9 cellular contexts compared by ENCODE assay signal in the genomic region with DNA sequence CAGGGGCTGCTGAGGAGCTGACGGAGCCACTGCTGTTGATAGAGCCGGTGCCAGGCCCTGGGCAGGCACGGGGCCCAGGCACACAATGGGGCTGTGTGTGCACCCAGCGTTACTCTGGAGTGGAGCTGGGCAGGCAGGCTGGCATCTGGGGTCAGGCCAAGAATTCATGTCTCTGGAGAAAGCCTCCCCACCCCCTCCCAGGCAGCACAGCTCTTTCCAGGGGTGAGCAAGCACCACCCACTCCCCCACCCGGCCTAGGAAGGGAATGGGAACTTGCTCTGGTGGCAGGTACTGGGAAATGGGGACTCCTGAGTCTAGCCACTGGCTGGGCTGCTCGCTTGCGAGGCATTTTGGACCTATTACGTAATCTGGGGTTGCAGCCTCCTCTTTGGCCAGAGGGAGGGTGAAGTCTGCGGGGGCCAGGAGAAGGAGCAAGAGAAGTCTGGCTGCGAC. TPM values are rescaled to one million over a fixed set of nuclear protein-coding genes. Genes with fewer than 3 reads are reported as not detected.
DNase-seq lines count a peak whose midpoint lies in the region; ATAC-seq and TF ChIP-seq lines count a peak whose summit lies in the region.
"Had no signal": no experiment of that assay in that cellular context is flagged by ENCODE, and none has a peak within 500 bp of the region (broad histone marks: within the 10 kb centered on the region; RNA-seq: fewer than 3 reads in every experiment).

No MANE protein-coding gene starts in this region.

- CTCF ChIA-PET in HEK293T (lab: Yijun Ruan, JAX) = no interaction called here

- WGBS in right cardiac atrium = 46% methylated on average over 10 of the region's 10 CpGs

- peaks cover 49 to 55% of the 10 kb centered on the region in 2 donors for H3K4me1 Mint-ChIP-seq in natural killer cell treated with Interleukin-12 subunit alpha and Interleukin-12 subunit beta and Interleukin-15 and Interleukin-18, amount 100 ng/mL, for 72 hours (ENCODE audit: low read depth in 2 of 2)

- no peaks in the 10 kb centered on the region for H3K36me3 ChIP-seq in gastrocnemius medialis

- in situ Hi-C loops in gastrocnemius medialis (cut with MboI; ENCODE audit: low sequenced_read_pairs in 4 of 4) = no loop called here

- H3K27ac Mint-ChIP-seq in natural killer cell treated with Interleukin-12 subunit alpha and Interleukin-12 subunit beta and Interleukin-15 and Interleukin-18, amount 100 ng/mL, for 72 hours = no peak overlapping the region

- H3K4me3 ChIP-seq in right cardiac atrium (ENCODE audit: low read length) = no peak overlapping the region
- H3K4me3 ChIP-seq in gastrocnemius medialis = peak overlapping the region in 1 of 4 donors; percentile 10
- no peak overlapping the region for H3K4me3 ChIP-seq in foreskin fibroblast (ENCODE audit: low read depth in 1 of 2, low read length in 2 of 2)

- peaks cover 30% of the 10 kb centered on the region for H3K4me1 ChIP-seq in right cardiac atrium (ENCODE audit: control insufficient read depth, insufficient read depth, low read length)
- peaks cover 100% of the 10 kb centered on the region in 2 donors for H3K4me1 ChIP-seq in gastrocnemius medialis

- POLR2A ChIA-PET in HEK293T (lab: Yijun Ruan, JAX) = no interaction called here

- intact Hi-C loops in right cardiac atrium (cut with DNase I) = no loop called here
- intact Hi-C loops in gastrocnemius medialis (cut with DNase I; ENCODE audit: low total_unique reads) = loop anchor here (1.0 kb wide), 2 partner anchors 12 to 22 kb away; no protein-coding TSS in a partner anchor

- DNase-seq in H4 (ENCODE audit: low spot score) (peak; percentile 66), amniotic epithelial cell (ENCODE audit: low read depth) (peak; percentile 36), right cardiac atrium (peak; percentile 55 to 88 (median 87)), gastrocnemius medialis (peak; percentile 77 to 92), NCI-H748 treated with DMSO at 0.1 percent for 48 hours (lab: John Stamatoyannopoulos, UW) (no peak), foreskin fibroblast (no peak), HEK293T (ENCODE audit: extremely low spot score) (no peak)
- no peak for DNase-seq in natural killer cell treated with Interleukin-12 subunit alpha and Interleukin-12 subunit beta and Interleukin-15 and Interleukin-18, amount 100 ng/mL, for 72 hours (ENCODE audit: low spot score)
- DNase-seq: activated T-cell treated with anti-CD3 and anti-CD28 coated beads, Interleukin-2, amount 50 U/mL, for 4 hours had no signal

- H3K9me3 ChIP-seq in right cardiac atrium (ENCODE audit: control insufficient read depth, low read length) = no peaks in the 10 kb centered on the region
- H3K9me3 ChIP-seq in gastrocnemius medialis = no peaks in the 10 kb centered on the region

- peak overlapping the region; percentile 73 for H3K27ac ChIP-seq in right cardiac atrium (ENCODE audit: low read length)
- H3K27ac ChIP-seq in gastrocnemius medialis = peak overlapping the region; percentile 97 to 99 (median 98)

- no peaks in the 10 kb centered on the region for H3K27me3 Mint-ChIP-seq in natural killer cell treated with Interleukin-12 subunit alpha and Interleukin-12 subunit beta and Interleukin-15 and Interleukin-18, amount 100 ng/mL, for 72 hours

- H3K9me3 Mint-ChIP-seq in natural killer cell treated with Interleukin-12 subunit alpha and Interleukin-12 subunit beta and Interleukin-15 and Interleukin-18, amount 100 ng/mL, for 72 hours = no peaks in the 10 kb centered on the region
- H3K9me3 Mint-ChIP-seq: activated T-cell treated with anti-CD3 and anti-CD28 coated beads, Interleukin-2, amount 50 U/mL, for 4 hours had no signal

- H3K27me3 ChIP-seq in right cardiac atrium (ENCODE audit: control insufficient read depth, insufficient read depth) = no peaks in the 10 kb centered on the region
- no peaks in the 10 kb centered on the region for H3K27me3 ChIP-seq in gastrocnemius medialis

- H3K36me3 Mint-ChIP-seq in natural killer cell treated with Interleukin-12 subunit alpha and Interleukin-12 subunit beta and Interleukin-15 and Interleukin-18, amount 100 ng/mL, for 72 hours = no peaks in the 10 kb centered on the region

- peak in 2 of 5 experiments; percentile 10 to 32 for TF ChIP-seq CTCF in gastrocnemius medialis (IDR thresholded peaks at IDR 0.05 in 4 of 5, conservative IDR thresholded peaks at IDR 0.05 in 1 of 5)
- no peak for TF ChIP-seq CTCF in foreskin fibroblast (IDR thresholded peaks at IDR 0.05; ENCODE audit: low read depth, low read length)

- peak; percentile 62 to 73 for ATAC-seq in right cardiac atrium
- ATAC-seq in gastrocnemius medialis = peak; percentile 31 to 42
- no peak for ATAC-seq in natural killer cell treated with Interleukin-12 subunit alpha and Interleukin-12 subunit beta and Interleukin-15 and Interleukin-18, amount 100 ng/mL, for 72 hours
- ATAC-seq: activated T-cell treated with anti-CD3 and anti-CD28 coated beads, Interleukin-2, amount 50 U/mL, for 4 hours had no signal

- TF ChIP-seq POLR2A in gastrocnemius medialis (IDR thresholded peaks at IDR 0.05) = peak in 1 of 2 donors; percentile 30

- H3K4me3 Mint-ChIP-seq in natural killer cell treated with Interleukin-12 subunit alpha and Interleukin-12 subunit beta and Interleukin-15 and Interleukin-18, amount 100 ng/mL, for 72 hours = no peak overlapping the region
- H3K4me3 Mint-ChIP-seq: activated T-cell treated with anti-CD3 and anti-CD28 coated beads, Interleukin-2, amount 50 U/mL, for 4 hours had no signal

TF ChIP-seq in HEK293T, 16 proteins besides CTCF, POLR2A, EP300 and RAD21:
- no peak for TF ChIP-seq SP1 (IDR thresholded peaks at IDR 0.05)
- no peak for TF ChIP-seq NFRKB (IDR thresholded peaks at IDR 0.05)
- no peak for TF ChIP-seq LEF1 (IDR thresholded peaks at IDR 0.05; ENCODE audit: borderline replicate concordance)
- TF ChIP-seq, protein P1, sequence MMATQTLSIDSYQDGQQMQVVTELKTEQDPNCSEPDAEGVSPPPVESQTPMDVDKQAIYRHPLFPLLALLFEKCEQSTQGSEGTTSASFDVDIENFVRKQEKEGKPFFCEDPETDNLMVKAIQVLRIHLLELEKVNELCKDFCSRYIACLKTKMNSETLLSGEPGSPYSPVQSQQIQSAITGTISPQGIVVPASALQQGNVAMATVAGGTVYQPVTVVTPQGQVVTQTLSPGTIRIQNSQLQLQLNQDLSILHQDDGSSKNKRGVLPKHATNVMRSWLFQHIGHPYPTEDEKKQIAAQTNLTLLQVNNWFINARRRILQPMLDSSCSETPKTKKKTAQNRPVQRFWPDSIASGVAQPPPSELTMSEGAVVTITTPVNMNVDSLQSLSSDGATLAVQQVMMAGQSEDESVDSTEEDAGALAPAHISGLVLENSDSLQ (IDR thresholded peaks at IDR 0.05) = no peak
- no peak for TF ChIP-seq FOXM1 (IDR thresholded peaks at IDR 0.05; ENCODE audit: borderline replicate concordance)
- no peak for TF ChIP-seq ELF4 (IDR thresholded peaks at IDR 0.05)
TF ChIP-seq in HEK293T: peak in this region for 0.

RNA-seq across cellular contexts. Expression of a gene that starts 22.7 kb away (rescaled TPM):
- 1.6 and 9.2 TPM in 2 replicates for total RNA-seq in H4 (2014; rRNA removed; shearing (Covaris generic))
- total RNA-seq in right cardiac atrium = 10 to 100 TPM; 31.6 to 51.1 (median 46.2) TPM
- polyA plus RNA-seq in right cardiac atrium = 33.4 TPM
- total RNA-seq in gastrocnemius medialis = 100 to 1,000 TPM in 2 of 4 donors, 10 to 100 TPM in 2; 82.8 to 121 (median 93.3) TPM
- 10 to 100 TPM; 36.0 to 40.1 TPM for total RNA-seq in natural killer cell treated with Interleukin-12 subunit alpha and Interleukin-12 subunit beta and Interleukin-15 and Interleukin-18, amount 100 ng/mL, for 72 hours

RNA-seq across cellular contexts. Expression of a gene that starts 34.5 kb away (rescaled TPM):
- total RNA-seq in H4 (2014; rRNA removed; shearing (Covaris generic)) = not detected in 2 replicates
- under 1 TPM in 1 of 4 donors, not detected in 3; 0.42 TPM for total RNA-seq in right cardiac atrium
- 1.00 TPM for polyA plus RNA-seq in right cardiac atrium
- not detected for total RNA-seq in gastrocnemius medialis
- total RNA-seq in natural killer cell treated with Interleukin-12 subunit alpha and Interleukin-12 subunit beta and Interleukin-15 and Interleukin-18, amount 100 ng/mL, for 72 hours = not detected

Comparison
In these comparisons a context has a peak if more than half of its experiments do, and no peak if none do; other contexts are left out.
1. DNase-seq: peak in H4 (single experiment), amniotic epithelial cell (single experiment), right cardiac atrium (3 of 3) and gastrocnemius medialis (2 of 2); none in NCI-H748 treated with DMSO at 0.1 percent for 48 hours (single experiment), foreskin fibroblast (0 of 2), natural killer cell treated with Interleukin-12 subunit alpha and Interleukin-12 subunit beta and Interleukin-15 and Interleukin-18, amount 100 ng/mL, for 72 hours (single experiment) and HEK293T (single experiment).
2. ATAC-seq: peak in right cardiac atrium (2 of 2) and gastrocnemius medialis (2 of 2); none in natural killer cell treated with Interleukin-12 subunit alpha and Interleukin-12 subunit beta and Interleukin-15 and Interleukin-18, amount 100 ng/mL, for 72 hours (0 of 2).